20 cellular contexts compared by ENCODE assay signal in genomic region chr14:30195946-30196345, GRCh38.
DNase-seq lines count a peak whose midpoint lies in the region; ATAC-seq and TF ChIP-seq lines count a peak whose summit lies in the region.
"Had no signal": no experiment of that assay in that cellular context is flagged by ENCODE, and none has a peak within 500 bp of the region (broad histone marks: within the 10 kb centered on the region; RNA-seq: fewer than 3 reads in every experiment).

No MANE protein-coding gene starts in this region.

- POLR2A ChIA-PET in WTC11 (lab: Charles Lee) = no interaction called here

- peaks cover 18% of the 10 kb centered on the region for H3K4me1 Mint-ChIP-seq in WTC11
- H3K4me1 Mint-ChIP-seq: activated naive CD4-positive, alpha-beta T cell treated with anti-CD3 and anti-CD28 coated beads, Interleukin-2, amount 10 ng/mL, durations not matched to agents 7 days and 5 days; immature natural killer cell; stimulated activated naive B cell treated with anti-CD40 and anti-IgM and Interleukin-4, amounts not matched to agents 10 μg/mL and 1 μg/mL and 100 μg/mL, for 72 hours; T-cell had no signal

- WGBS in right lobe of liver (ENCODE audit: insufficient coverage, low coverage, low lambda C conversion rate, missing lambda C conversion rate) = 54% methylated on average over 3 of the region's 3 CpGs

- DNase-seq in AG10803 (ENCODE audit: low read depth) = peak; percentile 81
- peak; percentile 69 for DNase-seq in HS-27A (ENCODE audit: low read depth)
- DNase-seq in WTC11 (ENCODE audit: low spot score) = no peak
- DNase-seq in medulla oblongata (ENCODE audit: extremely low spot score) = peak; percentile 21
- no peak for DNase-seq in right lobe of liver
- DNase-seq in NAMALWA (ENCODE audit: low spot score) = no peak
- DNase-seq: activated CD4-positive, CD25-positive, alpha-beta regulatory T cell; activated naive CD4-positive, alpha-beta T cell treated with anti-CD3 and anti-CD28 coated beads, Interleukin-2, amount 10 ng/mL, durations not matched to agents 7 days and 5 days; GOT3; immature natural killer cell; mammary epithelial cell; NCI-H1092 treated with DMSO at 0.1 percent for 48 hours; NCI-H510A treated with DMSO at 0.1 percent for 48 hours; stimulated activated naive B cell treated with anti-CD40 and anti-IgM and Interleukin-4, amounts not matched to agents 10 μg/mL and 1 μg/mL and 100 μg/mL, for 72 hours; T-cell; upper lobe of right lung had no signal

- intact Hi-C loops in right lobe of liver (cut with DNase I) = no loop called here

- no peak overlapping the region for H3K4me3 Mint-ChIP-seq in WTC11
- H3K4me3 Mint-ChIP-seq: activated naive CD4-positive, alpha-beta T cell treated with anti-CD3 and anti-CD28 coated beads, Interleukin-2, amount 10 ng/mL, durations not matched to agents 7 days and 5 days; immature natural killer cell; stimulated activated naive B cell treated with anti-CD40 and anti-IgM and Interleukin-4, amounts not matched to agents 10 μg/mL and 1 μg/mL and 100 μg/mL, for 72 hours; T-cell had no signal

- no peaks in the 10 kb centered on the region for H3K36me3 Mint-ChIP-seq in WTC11
- H3K36me3 Mint-ChIP-seq: activated naive CD4-positive, alpha-beta T cell treated with anti-CD3 and anti-CD28 coated beads, Interleukin-2, amount 10 ng/mL, durations not matched to agents 7 days and 5 days; immature natural killer cell; stimulated activated naive B cell treated with anti-CD40 and anti-IgM and Interleukin-4, amounts not matched to agents 10 μg/mL and 1 μg/mL and 100 μg/mL, for 72 hours; T-cell had no signal

- H3K4me3 ChIP-seq in AG10803 (ENCODE audit: low read length) = no peak overlapping the region
- H3K4me3 ChIP-seq in right lobe of liver = no peak overlapping the region
- H3K4me3 ChIP-seq: skin epidermis, upper lobe of right lung had no signal

- H3K27ac Mint-ChIP-seq in WTC11 = no peak overlapping the region
- H3K27ac Mint-ChIP-seq: activated naive CD4-positive, alpha-beta T cell treated with anti-CD3 and anti-CD28 coated beads, Interleukin-2, amount 10 ng/mL, durations not matched to agents 7 days and 5 days; immature natural killer cell; stimulated activated naive B cell treated with anti-CD40 and anti-IgM and Interleukin-4, amounts not matched to agents 10 μg/mL and 1 μg/mL and 100 μg/mL, for 72 hours; T-cell had no signal

- no peaks in the 10 kb centered on the region for H3K27me3 ChIP-seq in right lobe of liver
- H3K27me3 ChIP-seq: upper lobe of right lung had no signal

- peak; percentile 67 for ATAC-seq in WTC11
- no peak for ATAC-seq in right lobe of liver
- no peak for ATAC-seq in GM21381 (IDR thresholded peaks at IDR 0.05; ENCODE audit: unreplicated experiment)
- no peak for ATAC-seq in GM21529 (IDR thresholded peaks at IDR 0.05; ENCODE audit: unreplicated experiment)
- ATAC-seq: Panc1; stimulated activated naive B cell treated with anti-CD40 and anti-IgM and Interleukin-4, amounts not matched to agents 10 μg/mL and 1 μg/mL and 100 μg/mL, for 72 hours; T-cell; upper lobe of right lung had no signal

- CTCF ChIA-PET in WTC11 (lab: Charles Lee) = interaction anchor here (0.7 to 1.4 kb wide), 4 partner anchors 10 to 642 kb away, joined by 3 to 5 read pairs (median 3); no protein-coding TSS in a partner anchor

- no peaks in the 10 kb centered on the region for H3K27me3 Mint-ChIP-seq in WTC11 (ENCODE audit: low read depth)
- H3K27me3 Mint-ChIP-seq: activated naive CD4-positive, alpha-beta T cell treated with anti-CD3 and anti-CD28 coated beads, Interleukin-2, amount 10 ng/mL, durations not matched to agents 7 days and 5 days; stimulated activated naive B cell treated with anti-CD40 and anti-IgM and Interleukin-4, amounts not matched to agents 10 μg/mL and 1 μg/mL and 100 μg/mL, for 72 hours; T-cell had no signal

- no peaks in the 10 kb centered on the region for H3K9me3 Mint-ChIP-seq in WTC11
- H3K9me3 Mint-ChIP-seq: activated naive CD4-positive, alpha-beta T cell treated with anti-CD3 and anti-CD28 coated beads, Interleukin-2, amount 10 ng/mL, durations not matched to agents 7 days and 5 days; stimulated activated naive B cell treated with anti-CD40 and anti-IgM and Interleukin-4, amounts not matched to agents 10 μg/mL and 1 μg/mL and 100 μg/mL, for 72 hours had no signal

- no peak for TF ChIP-seq POLR2A in right lobe of liver (IDR thresholded peaks at IDR 0.05)

- no peak overlapping the region for H3K27ac ChIP-seq in right lobe of liver
- H3K27ac ChIP-seq: upper lobe of right lung had no signal

- no peak for TF ChIP-seq CTCF in AG10803 (conservative IDR thresholded peaks at IDR 0.05; ENCODE audit: low read length)
- TF ChIP-seq CTCF in WTC11 (IDR thresholded peaks at IDR 0.05) = no peak
- no peak for TF ChIP-seq CTCF in right lobe of liver (IDR thresholded peaks at IDR 0.05)

- no peaks in the 10 kb centered on the region for H3K4me1 ChIP-seq in right lobe of liver

- H3K9me3 ChIP-seq in right lobe of liver = no peaks in the 10 kb centered on the region
- H3K9me3 ChIP-seq: upper lobe of right lung had no signal

- no peaks in the 10 kb centered on the region for H3K36me3 ChIP-seq in right lobe of liver
- H3K36me3 ChIP-seq: upper lobe of right lung had no signal

TF ChIP-seq in WTC11, 78 proteins besides CTCF, POLR2A, EP300 and RAD21:
- TF ChIP-seq GRHL2 (CRISPR knock-in tag; IDR thresholded peaks at IDR 0.05; ENCODE audit: insufficient replicate concordance, severe bottlenecking) (no peak), ZNF423 (CRISPR knock-in tag; IDR thresholded peaks at IDR 0.05) (no peak), ZBTB43 (CRISPR knock-in tag; IDR thresholded peaks at IDR 0.05) (no peak), JUN (CRISPR knock-in tag; IDR thresholded peaks at IDR 0.05) (no peak), SMAD3 (CRISPR knock-in tag; IDR thresholded peaks at IDR 0.05; ENCODE audit: borderline replicate concordance) (no peak), CDX4 (CRISPR knock-in tag; IDR thresholded peaks at IDR 0.05; ENCODE audit: borderline replicate concordance) (no peak), MYBL2 (CRISPR knock-in tag; IDR thresholded peaks at IDR 0.05) (no peak), NR1H2 (CRISPR knock-in tag; IDR thresholded peaks at IDR 0.05) (no peak), ZNF416 (CRISPR knock-in tag; IDR thresholded peaks at IDR 0.05) (no peak), ARID4B (CRISPR knock-in tag; IDR thresholded peaks at IDR 0.05; ENCODE audit: borderline replicate concordance) (no peak)

Comparison
In these comparisons a context has a peak if more than half of its experiments do, and no peak if none do; other contexts are left out.
1. DNase-seq: peak in AG10803 (single experiment), HS-27A (single experiment) and medulla oblongata (single experiment); none in WTC11 (single experiment), right lobe of liver (0 of 3) and NAMALWA (single experiment).